12 cellular contexts compared by ENCODE assay signal in the genomic region with DNA sequence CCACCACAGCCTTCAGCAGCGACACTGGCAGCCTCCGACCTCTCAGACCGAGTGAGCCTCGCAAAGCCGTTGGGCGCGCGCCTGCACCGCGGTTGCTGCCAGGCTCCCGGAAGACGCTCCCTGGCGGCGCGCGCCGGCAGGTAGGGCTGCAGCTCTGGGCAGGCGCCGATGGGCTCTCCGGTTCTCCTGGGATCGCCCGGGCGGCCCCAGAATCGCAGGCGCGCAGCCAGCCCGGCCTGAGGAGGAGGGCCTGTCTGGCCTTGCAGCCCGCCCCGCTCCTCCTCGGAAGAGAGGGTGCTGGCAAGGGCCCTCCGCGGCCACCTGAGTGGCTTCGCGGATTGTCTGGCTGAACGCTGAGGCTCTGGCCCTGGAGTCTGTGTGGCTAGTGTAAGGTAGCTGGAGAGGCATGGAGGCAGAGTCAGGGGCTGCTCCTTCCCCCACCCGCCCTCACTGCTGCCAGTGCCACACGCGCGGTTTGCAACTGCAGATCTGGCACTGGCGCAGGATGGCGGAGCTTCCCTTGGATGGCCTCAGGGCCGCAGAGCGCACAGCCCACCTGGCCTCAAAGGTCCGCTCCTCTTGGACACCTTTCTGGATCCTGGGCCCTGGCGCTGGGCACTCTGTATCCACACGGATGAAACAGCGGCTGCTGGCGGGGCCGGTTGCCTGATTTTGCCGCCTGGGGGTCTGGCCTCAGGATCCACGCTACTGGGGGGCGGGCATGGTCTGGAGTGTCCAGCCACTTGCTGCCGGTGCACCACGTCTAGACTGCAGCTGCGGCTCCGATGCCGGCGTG. TPM values are rescaled to one million over a fixed set of nuclear protein-coding genes. Genes with fewer than 3 reads are reported as not detected.
DNase-seq lines count a peak whose midpoint lies in the region; ATAC-seq and TF ChIP-seq lines count a peak whose summit lies in the region.
"Not testable (repeated sequence)": the region's sequence is repeated elsewhere in the genome, so short reads cannot be mapped to it uniquely, and the experiment has no call there.
"Had no signal": no experiment of that assay in that cellular context is flagged by ENCODE, and none has a peak within 500 bp of the region (broad histone marks: within the 10 kb centered on the region; RNA-seq: fewer than 3 reads in every experiment).

No MANE protein-coding gene starts in this region.

- H3K27me3 Mint-ChIP-seq in nephron (ENCODE audit: low read depth) = peaks cover 73% of the 10 kb centered on the region

- not testable (repeated sequence) for BruUV-seq in PC-3 (replicated peaks; lab: Mats Ljungman, UMichigan)

- not testable (repeated sequence) for H3F3A ChIP-seq in PC-3 (ENCODE audit: low read length, unreplicated experiment)

- not testable (repeated sequence) for TF ChIP-seq EP300 in suprapubic skin (IDR thresholded peaks at IDR 0.05)

- H3K9me3 Mint-ChIP-seq in nephron = not testable (repeated sequence)

- WGBS in suprapubic skin = 3% methylated on average over 6 of the region's 58 CpGs

- not testable (repeated sequence) for H3K9me3 ChIP-seq in PC-3 (ENCODE audit: low read length); iPS-15b (ENCODE audit: control insufficient read depth, insufficient read depth, low read length); suprapubic skin

- H4K20me1 ChIP-seq in PC-3 (ENCODE audit: low read length) = not testable (repeated sequence)

- H2AFZ ChIP-seq in PC-3 (ENCODE audit: low read length) = peak overlapping the region; percentile 50; the same call in 1 of the 2 replicates

- not testable (repeated sequence) for H3K27ac Mint-ChIP-seq in nephron

- peak overlapping the region; percentile 44 to 82 (median 64) for H3K4me3 Mint-ChIP-seq in nephron

- POLR2A ChIA-PET in PC-3 (lab: Charles Lee; ENCODE audit: unreplicated experiment) = not testable (repeated sequence)

- intact Hi-C loops in PC-3 (cut with micrococcal nuclease); dorsolateral prefrontal cortex (cut with DNase I): not testable (repeated sequence)

- not testable (repeated sequence) for H3K36me3 ChIP-seq in PC-3 (ENCODE audit: low read depth, low read length); iPS-15b (ENCODE audit: control insufficient read depth, insufficient read depth, low read length); suprapubic skin

- CTCF ChIA-PET in PC-3 (lab: Charles Lee) = not testable (repeated sequence)

- H3K4me1 Mint-ChIP-seq in nephron = not testable (repeated sequence)

- H3K4me1 ChIP-seq in PC-3 (ENCODE audit: insufficient read depth, low read length); iPS-15b (ENCODE audit: control insufficient read depth, insufficient read depth, low read length): not testable (repeated sequence)
- H3K4me1 ChIP-seq in suprapubic skin = peaks cover 23% of the 10 kb centered on the region

- TF ChIP-seq CTCF in LNCaP clone FGC (IDR thresholded peaks at IDR 0.05; ENCODE audit: control insufficient read depth, extremely low read depth, insufficient read depth) (peak; percentile 48), PC-3 (conservative IDR thresholded peaks at IDR 0.05; ENCODE audit: low read depth, low read length) (peak; percentile 20; the same call in 1 of the 2 replicates)
- TF ChIP-seq CTCF in dorsolateral prefrontal cortex (IDR thresholded peaks at IDR 0.05 in 54 of 56, conservative IDR thresholded peaks at IDR 0.05 in 2 of 56; ENCODE audit: low read depth in 1 of 56, partially characterized antibody in 56 of 56); nephron (IDR thresholded peaks at IDR 0.05; ENCODE audit: unreplicated experiment in 3 of 3); suprapubic skin (IDR thresholded peaks at IDR 0.05): not testable (repeated sequence)

- peak overlapping the region; percentile 71 for H3K4me2 ChIP-seq in PC-3 (ENCODE audit: low read length)

- not testable (repeated sequence) for ATAC-seq in PC-3

- not testable (repeated sequence) for H3K36me3 Mint-ChIP-seq in nephron (ENCODE audit: low read depth)

- not testable (repeated sequence) for H3K9ac ChIP-seq in PC-3 (ENCODE audit: low read length); iPS-15b (ENCODE audit: low read depth, low read length)

- H3K4me3 ChIP-seq in LNCaP clone FGC (ENCODE audit: low read depth, low read length) (peak overlapping the region; percentile 32), PC-3 (ENCODE audit: low read length) (peak overlapping the region; percentile 44; the same call in 1 of the 2 replicates), dorsolateral prefrontal cortex (peak overlapping the region in 47 of 59 donors; percentile 0 to 62 (median 36)), iPS-15b (ENCODE audit: low read depth, low read length) (peak overlapping the region; percentile 45), suprapubic skin (peak overlapping the region; percentile 39)

- peak; percentile 25 for DNase-seq in D341Med (ENCODE audit: low spot score)
- peak; percentile 30 for DNase-seq in LNCaP clone FGC (ENCODE audit: low read depth)
- peak; percentile 57 for DNase-seq in PC-3
- DNase-seq in activated CD8-positive, alpha-beta memory T cell treated with anti-CD3 and anti-CD28 coated beads, Interleukin-2, amount 50 U/mL, for 4 hours = peak; percentile 7
- peak in 4 of 10 donors; percentile 13 to 41 (median 26) for DNase-seq in dorsolateral prefrontal cortex
- not testable (repeated sequence) for DNase-seq in suprapubic skin (ENCODE audit: low spot score in 2 of 2)

- H3K27me3 ChIP-seq in PC-3 (ENCODE audit: low read length) = peaks cover 28% of the 10 kb centered on the region
- H3K27me3 ChIP-seq in dorsolateral prefrontal cortex = peaks cover 0 to 100% (median 68%) of the 10 kb centered on the region in 45 donors
- peaks cover 31% of the 10 kb centered on the region for H3K27me3 ChIP-seq in iPS-15b (ENCODE audit: control insufficient read depth, insufficient read depth, low read length)
- H3K27me3 ChIP-seq in suprapubic skin = peaks cover 63% of the 10 kb centered on the region

- H3K9me2 ChIP-seq in PC-3 (replicated peaks; ENCODE audit: low read length) = not testable (repeated sequence)

- H3K79me2 ChIP-seq in PC-3 (ENCODE audit: low read length) = not testable (repeated sequence)

- not testable (repeated sequence) for TF ChIP-seq POLR2A in suprapubic skin (IDR thresholded peaks at IDR 0.05)

- H3K27ac ChIP-seq in PC-3 (ENCODE audit: low read length); dorsolateral prefrontal cortex; suprapubic skin: not testable (repeated sequence)

RNA-seq across cellular contexts. Expression of a gene that starts 13.7 kb away (rescaled TPM):
- total RNA-seq in PC-3 (2014; rRNA removed) = not detected in 2 replicates
- total RNA-seq in dorsolateral prefrontal cortex = 1 to 10 TPM in 4 of 120 experiments, under 1 TPM in 46, not detected in 70; 0.17 to 1.3 (median 0.38) TPM
- not detected for total RNA-seq in suprapubic skin
- total RNA-seq: Caco-2, dermis blood vessel endothelial cell, sciatic nerve, vagina had no signal
